ENCODE assay signal across 2 cellular contexts in the genomic region with DNA sequence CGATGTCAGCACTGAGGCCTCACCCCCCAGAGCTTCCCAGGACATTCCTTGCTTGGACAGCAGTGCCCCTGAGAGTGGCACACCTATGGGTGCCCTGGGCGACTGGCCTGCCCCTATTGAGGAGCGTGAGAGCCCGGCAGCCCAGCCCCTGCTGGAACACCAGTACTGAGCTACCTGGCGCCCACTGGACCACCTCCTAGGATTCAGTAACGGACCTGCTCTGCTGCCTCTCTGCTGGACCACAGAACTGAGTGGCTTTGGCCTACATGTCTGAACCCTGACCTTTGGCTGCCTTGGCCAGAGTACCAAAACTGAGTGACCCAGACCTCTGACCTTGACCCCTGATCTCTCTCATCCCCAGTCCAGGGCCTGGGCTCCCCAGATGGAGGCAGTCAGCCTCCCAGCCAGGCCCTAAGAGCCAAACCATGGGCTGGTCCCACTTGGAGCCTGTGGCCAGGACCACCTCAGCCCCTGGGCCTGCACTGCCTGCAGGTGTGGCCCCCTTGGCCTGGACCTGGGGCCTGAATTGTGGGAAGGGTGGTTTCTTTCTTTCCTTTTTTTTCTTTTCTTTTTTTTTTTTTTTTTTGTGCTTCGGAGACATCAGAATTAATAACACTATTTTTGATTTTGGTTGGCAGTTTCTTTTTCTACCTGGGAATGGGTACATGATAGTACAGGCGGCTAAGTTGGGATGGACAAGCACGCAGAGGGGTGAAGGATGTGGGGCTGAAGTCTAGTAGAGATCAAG.
TF ChIP-seq lines count a peak whose summit lies in the region.

No MANE protein-coding gene starts in this region.

TF ChIP-seq in SK-N-SH, 30 proteins besides CTCF, POLR2A, EP300 and RAD21 (continued from another document):
- TF ChIP-seq, protein P1, sequence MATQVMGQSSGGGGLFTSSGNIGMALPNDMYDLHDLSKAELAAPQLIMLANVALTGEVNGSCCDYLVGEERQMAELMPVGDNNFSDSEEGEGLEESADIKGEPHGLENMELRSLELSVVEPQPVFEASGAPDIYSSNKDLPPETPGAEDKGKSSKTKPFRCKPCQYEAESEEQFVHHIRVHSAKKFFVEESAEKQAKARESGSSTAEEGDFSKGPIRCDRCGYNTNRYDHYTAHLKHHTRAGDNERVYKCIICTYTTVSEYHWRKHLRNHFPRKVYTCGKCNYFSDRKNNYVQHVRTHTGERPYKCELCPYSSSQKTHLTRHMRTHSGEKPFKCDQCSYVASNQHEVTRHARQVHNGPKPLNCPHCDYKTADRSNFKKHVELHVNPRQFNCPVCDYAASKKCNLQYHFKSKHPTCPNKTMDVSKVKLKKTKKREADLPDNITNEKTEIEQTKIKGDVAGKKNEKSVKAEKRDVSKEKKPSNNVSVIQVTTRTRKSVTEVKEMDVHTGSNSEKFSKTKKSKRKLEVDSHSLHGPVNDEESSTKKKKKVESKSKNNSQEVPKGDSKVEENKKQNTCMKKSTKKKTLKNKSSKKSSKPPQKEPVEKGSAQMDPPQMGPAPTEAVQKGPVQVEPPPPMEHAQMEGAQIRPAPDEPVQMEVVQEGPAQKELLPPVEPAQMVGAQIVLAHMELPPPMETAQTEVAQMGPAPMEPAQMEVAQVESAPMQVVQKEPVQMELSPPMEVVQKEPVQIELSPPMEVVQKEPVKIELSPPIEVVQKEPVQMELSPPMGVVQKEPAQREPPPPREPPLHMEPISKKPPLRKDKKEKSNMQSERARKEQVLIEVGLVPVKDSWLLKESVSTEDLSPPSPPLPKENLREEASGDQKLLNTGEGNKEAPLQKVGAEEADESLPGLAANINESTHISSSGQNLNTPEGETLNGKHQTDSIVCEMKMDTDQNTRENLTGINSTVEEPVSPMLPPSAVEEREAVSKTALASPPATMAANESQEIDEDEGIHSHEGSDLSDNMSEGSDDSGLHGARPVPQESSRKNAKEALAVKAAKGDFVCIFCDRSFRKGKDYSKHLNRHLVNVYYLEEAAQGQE (IDR thresholded peaks at IDR 0.05; ENCODE audit: low read depth, low read length): no peak
- TF ChIP-seq FOXM1 (IDR thresholded peaks at IDR 0.05; ENCODE audit: low read depth): no peak
- TF ChIP-seq FOSL2 (IDR thresholded peaks at IDR 0.05; ENCODE audit: borderline replicate concordance, low read depth): no peak

TF ChIP-seq in SK-N-SH treated with all-trans-retinoic acid at 6 μM for 48 hours, 23 proteins besides CTCF, POLR2A, EP300 and RAD21 (continued from another document):
- TF ChIP-seq GLIS3 (CRISPR knock-in tag; IDR thresholded peaks at IDR 0.05) (no peak), OSR1 (CRISPR knock-in tag; IDR thresholded peaks at IDR 0.05) (no peak), ZNF565 (CRISPR knock-in tag; conservative IDR thresholded peaks at IDR 0.05; ENCODE audit: low read depth) (no peak), BACH2 (CRISPR knock-in tag; IDR thresholded peaks at IDR 0.05; ENCODE audit: borderline replicate concordance) (no peak), CSDC2 (CRISPR knock-in tag; IDR thresholded peaks at IDR 0.05) (no peak), TOX (CRISPR knock-in tag; IDR thresholded peaks at IDR 0.05; ENCODE audit: borderline replicate concordance) (no peak), ISL1 (CRISPR knock-in tag; IDR thresholded peaks at IDR 0.05) (no peak), ZFP30 (CRISPR knock-in tag; IDR thresholded peaks at IDR 0.05) (no peak)
- TF ChIP-seq, protein P2, sequence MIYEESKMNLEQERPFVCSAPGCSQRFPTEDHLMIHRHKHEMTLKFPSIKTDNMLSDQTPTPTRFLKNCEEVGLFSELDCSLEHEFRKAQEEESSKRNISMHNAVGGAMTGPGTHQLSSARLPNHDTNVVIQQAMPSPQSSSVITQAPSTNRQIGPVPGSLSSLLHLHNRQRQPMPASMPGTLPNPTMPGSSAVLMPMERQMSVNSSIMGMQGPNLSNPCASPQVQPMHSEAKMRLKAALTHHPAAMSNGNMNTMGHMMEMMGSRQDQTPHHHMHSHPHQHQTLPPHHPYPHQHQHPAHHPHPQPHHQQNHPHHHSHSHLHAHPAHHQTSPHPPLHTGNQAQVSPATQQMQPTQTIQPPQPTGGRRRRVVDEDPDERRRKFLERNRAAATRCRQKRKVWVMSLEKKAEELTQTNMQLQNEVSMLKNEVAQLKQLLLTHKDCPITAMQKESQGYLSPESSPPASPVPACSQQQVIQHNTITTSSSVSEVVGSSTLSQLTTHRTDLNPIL (CRISPR knock-in tag; IDR thresholded peaks at IDR 0.05; ENCODE audit: low read depth): no peak
- TF ChIP-seq, protein P3, sequence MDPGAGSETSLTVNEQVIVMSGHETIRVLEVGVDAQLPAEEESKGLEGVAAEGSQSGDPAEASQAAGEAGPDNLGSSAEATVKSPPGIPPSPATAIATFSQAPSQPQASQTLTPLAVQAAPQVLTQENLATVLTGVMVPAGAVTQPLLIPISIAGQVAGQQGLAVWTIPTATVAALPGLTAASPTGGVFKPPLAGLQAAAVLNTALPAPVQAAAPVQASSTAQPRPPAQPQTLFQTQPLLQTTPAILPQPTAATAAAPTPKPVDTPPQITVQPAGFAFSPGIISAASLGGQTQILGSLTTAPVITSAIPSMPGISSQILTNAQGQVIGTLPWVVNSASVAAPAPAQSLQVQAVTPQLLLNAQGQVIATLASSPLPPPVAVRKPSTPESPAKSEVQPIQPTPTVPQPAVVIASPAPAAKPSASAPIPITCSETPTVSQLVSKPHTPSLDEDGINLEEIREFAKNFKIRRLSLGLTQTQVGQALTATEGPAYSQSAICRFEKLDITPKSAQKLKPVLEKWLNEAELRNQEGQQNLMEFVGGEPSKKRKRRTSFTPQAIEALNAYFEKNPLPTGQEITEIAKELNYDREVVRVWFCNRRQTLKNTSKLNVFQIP (CRISPR knock-in tag; IDR thresholded peaks at IDR 0.05; ENCODE audit: borderline replicate concordance, low read depth): no peak
